Comparison of ENCODE assay signal across 16 cellular contexts in the genomic region with DNA sequence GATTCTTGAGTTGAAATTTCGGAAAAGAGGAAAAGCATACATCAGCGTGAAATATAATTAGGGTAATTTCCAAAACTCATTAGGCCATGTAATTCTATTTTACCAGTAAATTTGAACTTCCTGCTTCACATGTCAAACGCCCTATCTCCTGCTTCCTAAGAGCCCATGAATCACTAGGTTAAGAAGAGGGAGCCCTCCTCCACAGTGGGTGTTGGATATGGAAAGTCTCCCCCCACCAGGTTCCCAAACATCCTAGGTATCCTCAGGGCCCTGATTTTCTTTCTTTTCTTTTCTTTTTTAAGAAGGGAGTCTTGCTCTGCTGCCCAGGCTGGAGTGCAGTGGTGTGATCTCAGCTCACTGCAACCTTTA.
A peak's percentile ranks its signal among the peaks of the same experiment; 100 is the strongest.
DNase-seq lines count a peak whose midpoint lies in the region; ATAC-seq and TF ChIP-seq lines count a peak whose summit lies in the region.
"Had no signal": no experiment of that assay in that cellular context is flagged by ENCODE, and none has a peak within 500 bp of the region (broad histone marks: within the 10 kb centered on the region; RNA-seq: fewer than 3 reads in every experiment).

No MANE protein-coding gene starts in this region.

- DNase-seq in left ventricle myocardium inferior (no peak), cardiac septum (ENCODE audit: low spot score) (no peak), natural killer cell (no peak), uterus (no peak), KBM-7 (no peak), medulla oblongata (ENCODE audit: extremely low spot score) (no peak), NCI-H2107 treated with DMSO at 0.1 percent for 48 hours (lab: John Stamatoyannopoulos, UW; ENCODE audit: unreplicated experiment) (no peak)
- DNase-seq: activated CD4-positive, alpha-beta T cell treated with anti-CD3 and anti-CD28 coated beads, Interleukin-2, amount 50 U/mL, for 48 hours; activated naive CD4-positive, alpha-beta T cell treated with Interleukin-2 at 50 U/mL for 16 hours; DND-41; mesendoderm; MM.1S; NCI-H2171 treated with DMSO at 0.1 percent for 48 hours; OCI-M1 had no signal

- H3K27ac ChIP-seq in left ventricle myocardium inferior (replicated peaks) (peak overlapping the region; percentile 80), esophagus (ENCODE audit: low read depth in 2 of 2, low read length in 1 of 2) (peak overlapping the region; percentile 26 to 89), uterus (peak overlapping the region; percentile 76 to 91)

- no peak for TF ChIP-seq POLR2A in uterus (IDR thresholded peaks at IDR 0.05)

- H3K27ac Mint-ChIP-seq in natural killer cell, result peak overlapping the region; percentile 10 to 83

- H3K27me3 ChIP-seq in left ventricle myocardium inferior (ENCODE audit: low read depth) (no peaks in the 10 kb centered on the region), esophagus (ENCODE audit: control insufficient read depth in 1 of 2, insufficient read depth in 2 of 2, low read length in 2 of 2) (no peaks in the 10 kb centered on the region), uterus (no peaks in the 10 kb centered on the region)

- no peak for ATAC-seq in natural killer cell

- in situ Hi-C loops in KBM-7 (cut with MboI; ENCODE audit: low pct_unique_long_range_greater_than_20kb, low sequenced_read_pairs), result no loop called here

- H3K27me3 Mint-ChIP-seq in natural killer cell (ENCODE audit: low read depth in 2 of 2), result no peaks in the 10 kb centered on the region

- intact Hi-C loops in left ventricle myocardium inferior (cut with micrococcal nuclease) (no loop called here), cardiac septum (cut with DNase I) (no loop called here), natural killer cell (cut with micrococcal nuclease) (no loop called here), uterus (cut with DNase I; ENCODE audit: low total_unique reads) (no loop called here)

- TF ChIP-seq CTCF in left ventricle myocardium inferior (IDR thresholded peaks at IDR 0.05; ENCODE audit: borderline replicate concordance) (no peak), natural killer cell (IDR thresholded peaks at IDR 0.05) (no peak), uterus (IDR thresholded peaks at IDR 0.05) (no peak)

- H3K4me3 ChIP-seq in left ventricle myocardium inferior (no peak overlapping the region), esophagus (ENCODE audit: low read depth in 1 of 2, low read length in 2 of 2) (no peak overlapping the region), uterus (no peak overlapping the region)
- H3K4me3 ChIP-seq: GM12878 had no signal

- H3K36me3 Mint-ChIP-seq in natural killer cell, result peaks cover 19% of the 10 kb centered on the region

- no peaks in the 10 kb centered on the region for H3K9me3 ChIP-seq in left ventricle myocardium inferior (replicated peaks)
- no peaks in the 10 kb centered on the region for H3K9me3 ChIP-seq in esophagus (ENCODE audit: control insufficient read depth in 2 of 2, insufficient read depth in 1 of 2, low read depth in 1 of 2, low read length in 1 of 2)
- no peaks in the 10 kb centered on the region for H3K9me3 ChIP-seq in uterus

- H3K4me3 Mint-ChIP-seq in natural killer cell, result no peak overlapping the region

- peaks cover 40% of the 10 kb centered on the region for H3K4me1 ChIP-seq in left ventricle myocardium inferior
- H3K4me1 ChIP-seq in esophagus (ENCODE audit: control insufficient read depth in 2 of 2, insufficient read depth in 2 of 2, low read length in 1 of 2), result peaks cover 0 to 8% of the 10 kb centered on the region in 2 donors
- peaks cover 5 to 7% of the 10 kb centered on the region in 2 donors for H3K4me1 ChIP-seq in uterus

- no peaks in the 10 kb centered on the region for H3K36me3 ChIP-seq in left ventricle myocardium inferior
- H3K36me3 ChIP-seq in esophagus (ENCODE audit: control insufficient read depth in 2 of 2, insufficient read depth in 2 of 2, low read length in 1 of 2), result no peaks in the 10 kb centered on the region
- H3K36me3 ChIP-seq in uterus, result no peaks in the 10 kb centered on the region

- peaks cover 16 to 32% of the 10 kb centered on the region in 2 donors for H3K4me1 Mint-ChIP-seq in natural killer cell

- 72 to 78% methylated on average over 3 of the region's 3 CpGs for WGBS in esophagus, 2 donors

- H3K9me3 Mint-ChIP-seq in natural killer cell, result no peaks in the 10 kb centered on the region
